In genomic region chr15:62119224-62119925, GRCh38 we compare ENCODE assay signal across 8 cellular contexts. TPM values are rescaled to one million over a fixed set of nuclear protein-coding genes. Genes with fewer than 3 reads are reported as not detected.
DNase-seq lines count a peak whose midpoint lies in the region; ATAC-seq and TF ChIP-seq lines count a peak whose summit lies in the region.

No MANE protein-coding gene starts in this region.

- CTCF ChIA-PET in activated CD4-positive, alpha-beta T cell treated with anti-CD3 and anti-CD28 coated beads, Interleukin-2, amount 10 ng/mL, durations not matched to agents 7 days and 5 days (lab: Charles Lee), result interaction anchor here (1.1 kb wide), 2 partner anchors 12 to 14 kb away, joined by 3 to 4 read pairs; no protein-coding TSS in a partner anchor

- POLR2A ChIA-PET in activated CD4-positive, alpha-beta T cell treated with anti-CD3 and anti-CD28 coated beads, Interleukin-2, amount 10 ng/mL, durations not matched to agents 7 days and 5 days (lab: Charles Lee), result no interaction called here

- H3K27me3 ChIP-seq in foreskin keratinocyte, result no peaks in the 10 kb centered on the region

- in situ Hi-C loops in GM13976 (cut with MboI; ENCODE audit: low sequenced_read_pairs, unreplicated experiment), result no loop called here

- H3K36me3 Mint-ChIP-seq in activated CD4-positive, alpha-beta T cell treated with anti-CD3 and anti-CD28 coated beads, Interleukin-2, amount 10 ng/mL, durations not matched to agents 7 days and 5 days (ENCODE audit: low read depth), result peaks cover 3% of the 10 kb centered on the region

- no peak overlapping the region for H3K27ac Mint-ChIP-seq in activated CD4-positive, alpha-beta T cell treated with anti-CD3 and anti-CD28 coated beads, Interleukin-2, amount 10 ng/mL, durations not matched to agents 7 days and 5 days

- peaks cover 39% of the 10 kb centered on the region for H3K4me1 Mint-ChIP-seq in activated CD4-positive, alpha-beta T cell treated with anti-CD3 and anti-CD28 coated beads, Interleukin-2, amount 10 ng/mL, durations not matched to agents 7 days and 5 days

- H3K9me3 Mint-ChIP-seq in activated CD4-positive, alpha-beta T cell treated with anti-CD3 and anti-CD28 coated beads, Interleukin-2, amount 10 ng/mL, durations not matched to agents 7 days and 5 days, result peaks cover 2% of the 10 kb centered on the region

- peak; percentile 87 for DNase-seq in AG20443 (ENCODE audit: low spot score)
- peak; percentile 68 for DNase-seq in HS-27A (ENCODE audit: low read depth)
- DNase-seq in activated CD4-positive, alpha-beta T cell treated with anti-CD3 and anti-CD28 coated beads, Interleukin-2, amount 10 ng/mL, durations not matched to agents 7 days and 5 days, result peak; percentile 10
- peak; percentile 97 to 98 for DNase-seq in foreskin keratinocyte
- DNase-seq in skeletal muscle cell (ENCODE audit: low read depth), result peak; percentile 94
- DNase-seq in NCI-H446 (lab: John Stamatoyannopoulos, UW), result no peak
- DNase-seq in GM13976 (ENCODE audit: low spot score), result no peak

- no peak overlapping the region for H3K4me3 Mint-ChIP-seq in activated CD4-positive, alpha-beta T cell treated with anti-CD3 and anti-CD28 coated beads, Interleukin-2, amount 10 ng/mL, durations not matched to agents 7 days and 5 days

- H3K4me3 ChIP-seq in skeletal muscle cell (ENCODE audit: low read depth, low read length), result peak overlapping the region; percentile 17

- peak; percentile 99 for ATAC-seq in foreskin keratinocyte
- no peak for ATAC-seq in HG03095 (IDR thresholded peaks at IDR 0.05; ENCODE audit: unreplicated experiment)

- peak overlapping the region; percentile 94 for H3K27ac ChIP-seq in foreskin keratinocyte

- TF ChIP-seq CTCF in foreskin keratinocyte (conservative IDR thresholded peaks at IDR 0.05) (peak; percentile 67), GM13976 (IDR thresholded peaks at IDR 0.05; ENCODE audit: borderline replicate concordance, control extremely low read depth, extremely low read depth, insufficient read depth, missing control alignments) (no peak)

- peaks cover 10% of the 10 kb centered on the region for H3K4me1 ChIP-seq in foreskin keratinocyte

- H3K27me3 Mint-ChIP-seq in activated CD4-positive, alpha-beta T cell treated with anti-CD3 and anti-CD28 coated beads, Interleukin-2, amount 10 ng/mL, durations not matched to agents 7 days and 5 days, result no peaks in the 10 kb centered on the region

RNA-seq across cellular contexts. Expression of gene C2CD4B, which starts 45.7 kb away (rescaled TPM):
- total RNA-seq in activated CD4-positive, alpha-beta T cell treated with anti-CD3 and anti-CD28 coated beads, Interleukin-2, amount 10 ng/mL, durations not matched to agents 7 days and 5 days, result not detected
- total RNA-seq in foreskin keratinocyte, result not detected in 2 replicates
- polyA plus RNA-seq in foreskin keratinocyte, result not detected in 2 replicates

RNA-seq across cellular contexts. Expression of gene C2CD4A, which starts 52.6 kb away (rescaled TPM):
- not detected for total RNA-seq in activated CD4-positive, alpha-beta T cell treated with anti-CD3 and anti-CD28 coated beads, Interleukin-2, amount 10 ng/mL, durations not matched to agents 7 days and 5 days
- not detected in 2 replicates for total RNA-seq in foreskin keratinocyte
- not detected in 2 replicates for polyA plus RNA-seq in foreskin keratinocyte

RNA-seq across cellular contexts. Expression of gene VPS13C, which starts 59.1 kb away (rescaled TPM):
- 10 to 100 TPM; 80.4 to 88.0 TPM for total RNA-seq in activated CD4-positive, alpha-beta T cell treated with anti-CD3 and anti-CD28 coated beads, Interleukin-2, amount 10 ng/mL, durations not matched to agents 7 days and 5 days
- 14.3 and 17.8 TPM in 2 replicates for total RNA-seq in foreskin keratinocyte
- 3.1 and 3.3 TPM in 2 replicates for polyA plus RNA-seq in foreskin keratinocyte

Comparison
In these comparisons a context has a peak if more than half of its experiments do, and no peak if none do; other contexts are left out.
1. DNase-seq: peak in AG20443 (single experiment), HS-27A (single experiment), activated CD4-positive, alpha-beta T cell treated with anti-CD3 and anti-CD28 coated beads, Interleukin-2, amount 10 ng/mL, durations not matched to agents 7 days and 5 days (single experiment), foreskin keratinocyte (2 of 2) and skeletal muscle cell (single experiment); none in NCI-H446 (0 of 2) and GM13976 (single experiment).